In genomic region chr22:41308054-41308453, GRCh38 we compare ENCODE assay signal across 11 cellular contexts. TPM values are rescaled to one million over a fixed set of nuclear protein-coding genes. Genes with fewer than 3 reads are reported as not detected.
DNase-seq lines count a peak whose midpoint lies in the region; ATAC-seq, FAIRE-seq and TF ChIP-seq lines count a peak whose summit lies in the region.
"Had no signal": no experiment of that assay in that cellular context is flagged by ENCODE, and none has a peak within 500 bp of the region (broad histone marks: within the 10 kb centered on the region; RNA-seq: fewer than 3 reads in every experiment).

No MANE protein-coding gene starts in this region.

- TF ChIP-seq CTCF in chondrocyte (IDR thresholded peaks at IDR 0.05): no peak
- no peak for TF ChIP-seq CTCF in HepG2 (CRISPR knock-in tag; IDR thresholded peaks at IDR 0.05)

- H3K27ac Mint-ChIP-seq in activated T-cell treated with anti-CD3 and anti-CD28 coated beads, Interleukin-2, amount 50 U/mL, for 24 hours: peak overlapping the region; percentile 68
- H3K27ac Mint-ChIP-seq in chondrocyte (ENCODE audit: unreplicated experiment): peak overlapping the region; percentile 73

- H3K36me3 Mint-ChIP-seq in activated T-cell treated with anti-CD3 and anti-CD28 coated beads, Interleukin-2, amount 50 U/mL, for 24 hours (ENCODE audit: low read depth): peaks cover 50% of the 10 kb centered on the region
- H3K36me3 Mint-ChIP-seq in activated T-cell treated with anti-CD3 and anti-CD28 coated beads, Interleukin-2, amount 50 U/mL, for 4 hours (ENCODE audit: insufficient read depth): peaks cover 13% of the 10 kb centered on the region
- H3K36me3 Mint-ChIP-seq in chondrocyte (ENCODE audit: low read depth): no peaks in the 10 kb centered on the region

- no peak for TF ChIP-seq POLR2A in HepG2 (IDR thresholded peaks at IDR 0.05; ENCODE audit: insufficient read depth in 1 of 2, low read depth in 2 of 2, low read length in 2 of 2)

- 20% methylated on average over 3 of the region's 3 CpGs for WGBS in HepG2 (ENCODE audit: low lambda C conversion rate)
- WGBS in thymus: 91% methylated on average over 3 of the region's 3 CpGs

- no peaks in the 10 kb centered on the region for H3K9me3 Mint-ChIP-seq in activated T-cell treated with anti-CD3 and anti-CD28 coated beads, Interleukin-2, amount 50 U/mL, for 24 hours
- H3K9me3 Mint-ChIP-seq in activated T-cell treated with anti-CD3 and anti-CD28 coated beads, Interleukin-2, amount 50 U/mL, for 4 hours: no peaks in the 10 kb centered on the region
- no peaks in the 10 kb centered on the region for H3K9me3 Mint-ChIP-seq in chondrocyte (ENCODE audit: low read depth)

- FAIRE-seq in HepG2 (lab: Jason Lieb, UNC): no peak
- FAIRE-seq: A549 had no signal

- H3K4me3 ChIP-seq in HepG2 (replicated peaks in 1 of 3; ENCODE audit: insufficient read depth in 1 of 3, low read depth in 2 of 3, low read length in 3 of 3) (peak overlapping the region in 1 of 3 experiments; percentile 0; a peak in 1 of 6 replicates), thymus (ENCODE audit: low read length) (no peak overlapping the region)
- H3K4me3 ChIP-seq: A549 had no signal

- no peak for TF ChIP-seq RAD21 in HepG2 (CRISPR knock-in tag; IDR thresholded peaks at IDR 0.05)

- H3K27me3 Mint-ChIP-seq in activated T-cell treated with anti-CD3 and anti-CD28 coated beads, Interleukin-2, amount 50 U/mL, for 24 hours: no peaks in the 10 kb centered on the region
- H3K27me3 Mint-ChIP-seq in activated T-cell treated with anti-CD3 and anti-CD28 coated beads, Interleukin-2, amount 50 U/mL, for 4 hours (ENCODE audit: low read depth): no peaks in the 10 kb centered on the region
- H3K27me3 Mint-ChIP-seq in chondrocyte (ENCODE audit: low read depth): no peaks in the 10 kb centered on the region

- H3K27me3 ChIP-seq in HepG2 (ENCODE audit: control insufficient read depth in 1 of 2, insufficient read depth in 2 of 2, low read length in 2 of 2) (no peaks in the 10 kb centered on the region), thymus (ENCODE audit: control insufficient read depth, insufficient read depth) (no peaks in the 10 kb centered on the region)

- H3K79me2 ChIP-seq in HepG2 (ENCODE audit: insufficient read depth, low read length): peaks cover 69% of the 10 kb centered on the region

- H3K9ac ChIP-seq in HepG2 (ENCODE audit: insufficient read depth, low read depth, low read length): peak overlapping the region; percentile 17; the same call in 1 of the 2 replicates

- no peak for ATAC-seq in activated T-cell treated with anti-CD3 and anti-CD28 coated beads, Interleukin-2, amount 50 U/mL, for 4 hours
- peak; percentile 60 for ATAC-seq in HepG2
- no peak for ATAC-seq in GM18519 (IDR thresholded peaks at IDR 0.05; ENCODE audit: low FRiP score, unreplicated experiment)

- H3K9me3 ChIP-seq in HepG2 (ENCODE audit: low read length) (no peaks in the 10 kb centered on the region), thymus (ENCODE audit: control insufficient read depth) (no peaks in the 10 kb centered on the region)
- H3K9me3 ChIP-seq: A549 had no signal

- H3K27ac ChIP-seq in HepG2 (ENCODE audit: extremely low read length, insufficient read depth, low read length) (peak overlapping the region; percentile 69), thymus (ENCODE audit: low read depth) (peak overlapping the region; percentile 20)
- H3K27ac ChIP-seq: A549 had no signal

- H2AFZ ChIP-seq in HepG2 (ENCODE audit: low read length): no peak overlapping the region

- peaks cover 54% of the 10 kb centered on the region for H3K4me1 Mint-ChIP-seq in activated T-cell treated with anti-CD3 and anti-CD28 coated beads, Interleukin-2, amount 50 U/mL, for 24 hours (ENCODE audit: low read depth)
- H3K4me1 Mint-ChIP-seq in activated T-cell treated with anti-CD3 and anti-CD28 coated beads, Interleukin-2, amount 50 U/mL, for 4 hours (ENCODE audit: low read depth): peaks cover 49% of the 10 kb centered on the region
- peaks cover 37% of the 10 kb centered on the region for H3K4me1 Mint-ChIP-seq in chondrocyte (ENCODE audit: low read depth)

- no peak for DNase-seq in activated T-cell treated with anti-CD3 and anti-CD28 coated beads, Interleukin-2, amount 50 U/mL, for 24 hours
- DNase-seq in activated T-cell treated with anti-CD3 and anti-CD28 coated beads, Interleukin-2, amount 50 U/mL, for 4 hours: no peak
- no peak for DNase-seq in chondrocyte (ENCODE audit: low spot score)
- DNase-seq in HepG2 (ENCODE audit: low spot score): no peak
- DNase-seq in NCI-H345 (lab: John Stamatoyannopoulos, UW): no peak
- DNase-seq in UCSD-AML1 (lab: John Stamatoyannopoulos, UW; ENCODE audit: unreplicated experiment): no peak
- DNase-seq: activated CD4-positive, alpha-beta T cell treated with anti-CD3 and anti-CD28 coated beads for 4 hours; MM.1S had no signal

- H3K4me2 ChIP-seq in HepG2 (ENCODE audit: low read depth, low read length): peak overlapping the region; percentile 34
- H3K4me2 ChIP-seq: A549 had no signal

- POLR2A ChIA-PET in HepG2 (lab: Yijun Ruan, JAX): interaction anchor here (0.9 to 2.1 kb wide), 6 partner anchors 20 to 160 kb away, joined by 3 to 20 read pairs (median 6); partner anchors contain the start of genes ACO2, PHF5A, RANGAP1 and TEF

- peaks cover 0 to 14% of the 10 kb centered on the region in 2 experiments; a peak in 1 of 5 replicates for H3K36me3 ChIP-seq in HepG2 (replicated peaks in 1 of 2; ENCODE audit: control insufficient read depth in 1 of 2, insufficient read depth in 2 of 2, low read length in 2 of 2)
- H3K36me3 ChIP-seq in thymus (ENCODE audit: control insufficient read depth, insufficient read depth): peaks cover 19% of the 10 kb centered on the region

- in situ Hi-C loops in HepG2 (cut with HindIII; ENCODE audit: extremely low pct_ligation_motif_present, low pct_unique_long_range_greater_than_20kb): no loop called here

- H3K4me3 Mint-ChIP-seq in activated T-cell treated with anti-CD3 and anti-CD28 coated beads, Interleukin-2, amount 50 U/mL, for 24 hours: no peak overlapping the region
- H3K4me3 Mint-ChIP-seq in activated T-cell treated with anti-CD3 and anti-CD28 coated beads, Interleukin-2, amount 50 U/mL, for 4 hours: no peak overlapping the region
- H3K4me3 Mint-ChIP-seq in chondrocyte (ENCODE audit: unreplicated experiment): no peak overlapping the region

- H3K4me1 ChIP-seq in HepG2 (ENCODE audit: insufficient read depth, low read length) (peaks cover 63% of the 10 kb centered on the region), thymus (ENCODE audit: control insufficient read depth, insufficient read depth, low read length) (peaks cover 2% of the 10 kb centered on the region)

- no TSS peak for BruUV-seq in HepG2 (replicated peaks; lab: Mats Ljungman, UMichigan)

- no peak for TF ChIP-seq EP300 in HepG2 (IDR thresholded peaks at IDR 0.05; ENCODE audit: low read depth in 2 of 2, low read length in 2 of 2)
- no peak for TF ChIP-seq EP300 in HepG2 (CRISPR knock-in tag; IDR thresholded peaks at IDR 0.05; ENCODE audit: borderline replicate concordance)

- intact Hi-C loops in HepG2 (cut with micrococcal nuclease; ENCODE audit: unreplicated experiment): loop anchor here (10.0 kb wide), 1 partner anchor 57 kb away; no protein-coding TSS in a partner anchor

- CTCF ChIA-PET in HepG2 (lab: Yijun Ruan, JAX; ENCODE audit: low intra/inter-chr PET ratio, low total read pairs): no interaction called here

- no peaks in the 10 kb centered on the region; the same call in 1 of the 2 replicates for H4K20me1 ChIP-seq in HepG2 (ENCODE audit: insufficient read depth, low read length)

RNA-seq across cellular contexts. Expression of gene ZC3H7B, which starts 6.7 kb away (rescaled TPM):
- 10 to 100 TPM; 57.0 to 62.4 (median 60.9) TPM for total RNA-seq in activated T-cell treated with anti-CD3 and anti-CD28 coated beads, Interleukin-2, amount 50 U/mL, for 4 hours
- 54.7 to 73.3 TPM (median 55.8 TPM) in 3 replicates for total RNA-seq in chondrocyte
- 30.6 and 37.2 TPM in 2 replicates for total RNA-seq in HepG2 (2016; rRNA removed; fragmentation: Illumina TruSeq; extraction: Trizol)
- 3.6 and 4.3 TPM in 2 replicates for total RNA-seq in HepG2 (2016; cell fraction: cytosol; rRNA removed; fragmentation: Illumina TruSeq; extraction: Trizol; ENCODE audit: low read depth)
- 25.9 and 37.4 TPM in 2 replicates for total RNA-seq in HepG2 (2016; cell fraction: insoluble cytoplasmic fraction; rRNA removed; fragmentation: Illumina TruSeq; extraction: Trizol)
- total RNA-seq in HepG2 (2016; cell fraction: membrane; rRNA removed; fragmentation: Illumina TruSeq; extraction: Trizol): 19.5 and 20.9 TPM in 2 replicates
- total RNA-seq in HepG2 (2016; cell fraction: nucleus; rRNA removed; fragmentation: Illumina TruSeq; extraction: Trizol): 24.4 and 29.2 TPM in 2 replicates
- polyA plus RNA-seq in HepG2 (2011; rRNA removed): 26.4 and 36.2 TPM in 2 replicates
- 17.5 and 23.0 TPM in 2 replicates for polyA plus RNA-seq in HepG2 (2011; cell fraction: cytosol; rRNA removed)
- 61.9 and 71.8 TPM in 2 replicates for polyA plus RNA-seq in HepG2 (2011; cell fraction: nucleus; rRNA removed)
- 29.1 and 32.8 TPM in 2 replicates for polyA plus RNA-seq in HepG2 (2012)
- 2.2 and 2.6 TPM in 2 replicates for polyA plus RNA-seq in HepG2 (2016; cell fraction: cytosol; fragmentation: Illumina TruSeq; extraction: Trizol; ENCODE audit: low read depth)
- polyA plus RNA-seq in HepG2 (2016; cell fraction: insoluble cytoplasmic fraction; fragmentation: Illumina TruSeq; extraction: Trizol; ENCODE audit: low read depth): 29.8 and 37.7 TPM in 2 replicates
- 11.2 and 13.2 TPM in 2 replicates for polyA plus RNA-seq in HepG2 (2016; cell fraction: membrane; fragmentation: Illumina TruSeq; extraction: Trizol; ENCODE audit: low read depth)
- 57.8 and 58.1 TPM in 2 replicates for polyA plus RNA-seq in HepG2 (2016; cell fraction: nucleus; fragmentation: Illumina TruSeq; extraction: Trizol; ENCODE audit: insufficient read depth, low read depth)
- polyA minus RNA-seq in HepG2 (2011; rRNA and poly(A)+ RNA removed; ENCODE audit: low replicate concordance): 22.0 and 41.9 TPM in 2 replicates
- 19.4 and 19.8 TPM in 2 replicates for polyA minus RNA-seq in HepG2 (2011; cell fraction: cytosol; rRNA and poly(A)+ RNA removed)
- 14.5 and 18.0 TPM in 2 replicates for polyA minus RNA-seq in HepG2 (2011; cell fraction: nucleus; rRNA and poly(A)+ RNA removed)
- 29.8 TPM for polyA plus RNA-seq in thymus

RNA-seq across cellular contexts. Expression of gene RANGAP1, which starts 22.1 kb away (rescaled TPM):
- total RNA-seq in activated T-cell treated with anti-CD3 and anti-CD28 coated beads, Interleukin-2, amount 50 U/mL, for 4 hours: 100 to 1,000 TPM; 191 to 205 (median 192) TPM
- total RNA-seq in chondrocyte (34.7 to 38.6 TPM (median 35.4 TPM) in 3 replicates), HepG2 (2016; rRNA removed; fragmentation: Illumina TruSeq; extraction: Trizol) (71.7 and 83.9 TPM in 2 replicates)
- 10.6 and 11.9 TPM in 2 replicates for total RNA-seq in HepG2 (2016; cell fraction: cytosol; rRNA removed; fragmentation: Illumina TruSeq; extraction: Trizol; ENCODE audit: low read depth)
- 66.9 and 83.1 TPM in 2 replicates for total RNA-seq in HepG2 (2016; cell fraction: insoluble cytoplasmic fraction; rRNA removed; fragmentation: Illumina TruSeq; extraction: Trizol)
- 28.4 and 30.2 TPM in 2 replicates for total RNA-seq in HepG2 (2016; cell fraction: membrane; rRNA removed; fragmentation: Illumina TruSeq; extraction: Trizol)
- 45.7 and 49.7 TPM in 2 replicates for total RNA-seq in HepG2 (2016; cell fraction: nucleus; rRNA removed; fragmentation: Illumina TruSeq; extraction: Trizol)
- polyA plus RNA-seq in HepG2 (2011; rRNA removed) (51.8 and 53.8 TPM in 2 replicates), thymus (63.6 TPM)
- polyA plus RNA-seq in HepG2 (2011; cell fraction: cytosol; rRNA removed): 40.4 and 58.2 TPM in 2 replicates
- polyA plus RNA-seq in HepG2 (2011; cell fraction: nucleus; rRNA removed): 108 and 147 TPM in 2 replicates
- polyA plus RNA-seq in HepG2 (2012): 34.5 and 50.8 TPM in 2 replicates
- 5.9 TPM in 2 replicates for polyA plus RNA-seq in HepG2 (2016; cell fraction: cytosol; fragmentation: Illumina TruSeq; extraction: Trizol; ENCODE audit: low read depth)
- polyA plus RNA-seq in HepG2 (2016; cell fraction: insoluble cytoplasmic fraction; fragmentation: Illumina TruSeq; extraction: Trizol; ENCODE audit: low read depth): 56.5 and 66.2 TPM in 2 replicates
- 13.7 and 14.7 TPM in 2 replicates for polyA plus RNA-seq in HepG2 (2016; cell fraction: membrane; fragmentation: Illumina TruSeq; extraction: Trizol; ENCODE audit: low read depth)
- polyA plus RNA-seq in HepG2 (2016; cell fraction: nucleus; fragmentation: Illumina TruSeq; extraction: Trizol; ENCODE audit: insufficient read depth, low read depth): 86.6 and 97.6 TPM in 2 replicates
- polyA minus RNA-seq in HepG2 (2011; rRNA and poly(A)+ RNA removed; ENCODE audit: low replicate concordance): 97.7 and 166 TPM in 2 replicates
- polyA minus RNA-seq in HepG2 (2011; cell fraction: cytosol; rRNA and poly(A)+ RNA removed): 35.8 and 36.2 TPM in 2 replicates
- 23.8 and 25.0 TPM in 2 replicates for polyA minus RNA-seq in HepG2 (2011; cell fraction: nucleus; rRNA and poly(A)+ RNA removed)
